In genomic region chr1:36306210-36306901, GRCh38 we compare ENCODE assay signal across 8 cellular contexts. TPM values are rescaled to one million over a fixed set of nuclear protein-coding genes. Genes with fewer than 3 reads are reported as not detected.
DNase-seq lines count a peak whose midpoint lies in the region; TF ChIP-seq lines count a peak whose summit lies in the region.

Gene SH3D21 (plus strand): TSS chr1:36306368. CDS start chr1:36306421, 53 bp downstream.

- no peak; the same call in 1 of the 2 replicates for TF ChIP-seq CTCF in HFFc6 (IDR thresholded peaks at IDR 0.05)
- peak; percentile 28 for TF ChIP-seq CTCF in epithelial cell of proximal tubule (conservative IDR thresholded peaks at IDR 0.05; ENCODE audit: low read depth, low read length)
- TF ChIP-seq CTCF in nephron (IDR thresholded peaks at IDR 0.05; ENCODE audit: unreplicated experiment in 3 of 3), result no peak

- H3K36me3 Mint-ChIP-seq in HFFc6 (ENCODE audit: low read depth) (peaks cover 35% of the 10 kb centered on the region), nephron (ENCODE audit: low read depth) (peaks cover 49% of the 10 kb centered on the region)
- H3K36me3 Mint-ChIP-seq in activated CD4-positive, alpha-beta memory T cell treated with anti-CD3 and anti-CD28 coated beads for 36 hours, result peaks cover 37% of the 10 kb centered on the region

- peak; percentile 77 for DNase-seq in DMS 273 (lab: John Stamatoyannopoulos, UW; ENCODE audit: unreplicated experiment)
- no peak for DNase-seq in DMS 273 treated with DMSO at 0.1 percent for 48 hours (lab: John Stamatoyannopoulos, UW)
- DNase-seq in HFFc6, result peak; percentile 11
- DNase-seq in NCI-H1092 treated with DMSO at 0.1 percent for 48 hours (lab: John Stamatoyannopoulos, UW), result peak; percentile 50
- peak; percentile 71 for DNase-seq in activated CD4-positive, alpha-beta memory T cell treated with anti-CD3 and anti-CD28 coated beads for 36 hours
- no peak for DNase-seq in epithelial cell of proximal tubule (ENCODE audit: low read depth)
- DNase-seq in GM19240 (ENCODE audit: insufficient read length, low spot score), result no peak

- intact Hi-C loops in activated CD4-positive, alpha-beta memory T cell treated with anti-CD3 and anti-CD28 coated beads for 36 hours (cut with micrococcal nuclease), result loop anchor here (1.0 to 2.0 kb wide), 2 partner anchors 17 to 114 kb away; partner anchors contain the start of gene EVA1B

- peak within 1 kb of the TSS; percentile 87 for H3K4me3 Mint-ChIP-seq in HFFc6
- peak within 1 kb of the TSS; percentile 95 for H3K4me3 Mint-ChIP-seq in activated CD4-positive, alpha-beta memory T cell treated with anti-CD3 and anti-CD28 coated beads for 36 hours
- H3K4me3 Mint-ChIP-seq in nephron, result peak within 1 kb of the TSS; percentile 92 to 95 (median 93)

- POLR2A ChIA-PET in activated CD4-positive, alpha-beta memory T cell treated with anti-CD3 and anti-CD28 coated beads for 36 hours (lab: Charles Lee), result interaction anchor here (0.7 to 3.2 kb wide), 11 partner anchors 9 to 157 kb away, joined by 3 to 26 read pairs (median 4); partner anchors contain the start of genes EVA1B and THRAP3

- CTCF ChIA-PET in activated CD4-positive, alpha-beta memory T cell treated with anti-CD3 and anti-CD28 coated beads for 36 hours (lab: Charles Lee), result interaction anchor here (0.7 to 2.2 kb wide), 7 partner anchors 21 to 210 kb away, joined by 3 to 17 read pairs (median 5); partner anchors contain the start of gene TRAPPC3

- H3K9me3 Mint-ChIP-seq in HFFc6, result no peaks in the 10 kb centered on the region
- H3K9me3 Mint-ChIP-seq in activated CD4-positive, alpha-beta memory T cell treated with anti-CD3 and anti-CD28 coated beads for 36 hours, result no peaks in the 10 kb centered on the region
- no peaks in the 10 kb centered on the region for H3K9me3 Mint-ChIP-seq in nephron

- H3K27me3 Mint-ChIP-seq in HFFc6 (ENCODE audit: insufficient read depth) (peaks cover 6% of the 10 kb centered on the region), nephron (ENCODE audit: low read depth) (peaks cover 8% of the 10 kb centered on the region)
- H3K27me3 Mint-ChIP-seq in activated CD4-positive, alpha-beta memory T cell treated with anti-CD3 and anti-CD28 coated beads for 36 hours, result no peaks in the 10 kb centered on the region

- peak within 1 kb of the TSS; percentile 61 for H3K4me3 ChIP-seq in epithelial cell of proximal tubule (ENCODE audit: low read depth, low read length)

- H3K27ac Mint-ChIP-seq in HFFc6, result peak within 1 kb of the TSS; percentile 79
- H3K27ac Mint-ChIP-seq in activated CD4-positive, alpha-beta memory T cell treated with anti-CD3 and anti-CD28 coated beads for 36 hours, result peak within 1 kb of the TSS; percentile 93
- peak within 1 kb of the TSS in 2 of 3 experiments; percentile 32 to 77 for H3K27ac Mint-ChIP-seq in nephron

- H3K4me1 Mint-ChIP-seq in HFFc6 (ENCODE audit: low read depth) (peaks cover 30% of the 10 kb centered on the region), nephron (peaks cover 5% of the 10 kb centered on the region)
- peaks cover 49% of the 10 kb centered on the region for H3K4me1 Mint-ChIP-seq in activated CD4-positive, alpha-beta memory T cell treated with anti-CD3 and anti-CD28 coated beads for 36 hours (ENCODE audit: low read depth)

RNA-seq across cellular contexts. Expression of gene SH3D21, which starts in this region (rescaled TPM):
- 1 to 10 TPM; 2.7 to 5.3 (median 2.9) TPM for total RNA-seq in HFFc6 (2021; fragmentation: NEBNext Ultra II Directional; extraction: Animal tissue kit (Norgen Biotek cat#: 25700))
- 10 to 100 TPM; 16.9 to 18.1 TPM for total RNA-seq in activated CD4-positive, alpha-beta memory T cell treated with anti-CD3 and anti-CD28 coated beads for 36 hours
- 4.0 and 20.3 TPM in 2 replicates for total RNA-seq in epithelial cell of proximal tubule

Comparison
In these comparisons a context has a peak if more than half of its experiments do, and no peak if none do; other contexts are left out.
1. DNase-seq: peak in DMS 273 (single experiment), HFFc6 (single experiment), NCI-H1092 treated with DMSO at 0.1 percent for 48 hours (single experiment) and activated CD4-positive, alpha-beta memory T cell treated with anti-CD3 and anti-CD28 coated beads for 36 hours (single experiment); none in DMS 273 treated with DMSO at 0.1 percent for 48 hours (single experiment), epithelial cell of proximal tubule (single experiment) and GM19240 (single experiment).
2. Peak in every context shown above with its lines, with median percentiles within 50 percentile points of each other: H3K27ac Mint-ChIP-seq and H3K4me3 Mint-ChIP-seq.